18 cellular contexts compared by ENCODE assay signal in genomic region chr5:192970-193831, GRCh38. TPM values are rescaled to one million over a fixed set of nuclear protein-coding genes. Genes with fewer than 3 reads are reported as not detected.
DNase-seq lines count a peak whose midpoint lies in the region; ATAC-seq and TF ChIP-seq lines count a peak whose summit lies in the region.
"Had no signal": no experiment of that assay in that cellular context is flagged by ENCODE, and none has a peak within 500 bp of the region (broad histone marks: within the 10 kb centered on the region; RNA-seq: fewer than 3 reads in every experiment).

No MANE protein-coding gene starts in this region.

- H3K4me1 Mint-ChIP-seq in stimulated activated naive CD8-positive, alpha-beta T cell treated with anti-CD3 and anti-CD28 coated beads, Interleukin-15, amount 100 ng/mL, for 72 hours, result peaks cover 27% of the 10 kb centered on the region

- no peaks in the 10 kb centered on the region for H3K9me3 ChIP-seq in left ventricle myocardium inferior (replicated peaks)
- no peaks in the 10 kb centered on the region for H3K9me3 ChIP-seq in ovary
- H3K9me3 ChIP-seq in aorta (ENCODE audit: control insufficient read depth, low read length), result no peaks in the 10 kb centered on the region

- peak; percentile 19 for ATAC-seq in stimulated activated naive CD8-positive, alpha-beta T cell treated with anti-CD3 and anti-CD28 coated beads, Interleukin-15, amount 100 ng/mL, for 72 hours
- ATAC-seq in stimulated activated naive CD8-positive, alpha-beta T cell treated with anti-CD3 and anti-CD28 coated beads, Interleukin-15, Interleukin-2, amounts not matched to agents 100 U/mL and 50 U/mL, for 24 hours, result no peak
- no peak for ATAC-seq in aorta (ENCODE audit: low FRiP score)
- ATAC-seq: CD8-positive, alpha-beta T cell; K562; PC-3 had no signal

- H3K27me3 ChIP-seq in left ventricle myocardium inferior (ENCODE audit: low read depth) (peaks cover 8% of the 10 kb centered on the region), ovary (no peaks in the 10 kb centered on the region), aorta (ENCODE audit: control insufficient read depth in 1 of 2, insufficient read depth in 2 of 2, low read length in 1 of 2) (no peaks in the 10 kb centered on the region)

- H3K27ac ChIP-seq in left ventricle myocardium inferior (replicated peaks), result peak overlapping the region; percentile 95
- no peak overlapping the region for H3K27ac ChIP-seq in ovary
- no peak overlapping the region for H3K27ac ChIP-seq in aorta (ENCODE audit: low read depth in 1 of 2, low read length in 2 of 2)

- H3K27ac Mint-ChIP-seq in stimulated activated naive CD8-positive, alpha-beta T cell treated with anti-CD3 and anti-CD28 coated beads, Interleukin-15, amount 100 ng/mL, for 72 hours, result no peak overlapping the region
- H3K27ac Mint-ChIP-seq: B cell; CD8-positive, alpha-beta T cell had no signal

- H3K27me3 Mint-ChIP-seq in stimulated activated naive CD8-positive, alpha-beta T cell treated with anti-CD3 and anti-CD28 coated beads, Interleukin-15, amount 100 ng/mL, for 72 hours, result peaks cover 7% of the 10 kb centered on the region

- H3K4me3 Mint-ChIP-seq in stimulated activated naive CD8-positive, alpha-beta T cell treated with anti-CD3 and anti-CD28 coated beads, Interleukin-15, amount 100 ng/mL, for 72 hours, result no peak overlapping the region
- H3K4me3 Mint-ChIP-seq: B cell had no signal

- H3K9me3 Mint-ChIP-seq in stimulated activated naive CD8-positive, alpha-beta T cell treated with anti-CD3 and anti-CD28 coated beads, Interleukin-15, amount 100 ng/mL, for 72 hours, result no peaks in the 10 kb centered on the region
- H3K9me3 Mint-ChIP-seq: CD8-positive, alpha-beta T cell had no signal

- TF ChIP-seq CTCF in left ventricle myocardium inferior (IDR thresholded peaks at IDR 0.05; ENCODE audit: borderline replicate concordance), result no peak
- no peak for TF ChIP-seq CTCF in ovary (IDR thresholded peaks at IDR 0.05)

- no peak for TF ChIP-seq POLR2A in ovary (IDR thresholded peaks at IDR 0.05)

- H3K4me1 ChIP-seq in left ventricle myocardium inferior (peaks cover 59% of the 10 kb centered on the region), ovary (ENCODE audit: insufficient read depth) (peaks cover 6% of the 10 kb centered on the region), aorta (ENCODE audit: control insufficient read depth in 1 of 2, insufficient read depth in 2 of 2, low read length in 2 of 2) (no peaks in the 10 kb centered on the region)

- no peak for TF ChIP-seq EP300 in ovary (IDR thresholded peaks at IDR 0.05)

- intact Hi-C loops in left ventricle myocardium inferior (cut with micrococcal nuclease) (no loop called here), ovary (cut with DNase I) (no loop called here), aorta (cut with DNase I) (no loop called here)

- DNase-seq in stimulated activated naive CD8-positive, alpha-beta T cell treated with anti-CD3 and anti-CD28 coated beads, Interleukin-15, amount 100 ng/mL, for 72 hours, result no peak
- DNase-seq in stimulated activated naive CD8-positive, alpha-beta T cell treated with anti-CD3 and anti-CD28 coated beads, Interleukin-15, Interleukin-2, amounts not matched to agents 100 U/mL and 50 U/mL, for 24 hours, result no peak
- DNase-seq in left ventricle myocardium inferior (no peak), ovary (peak in 3 of 5 donors; percentile 21 to 40 (median 28)), aorta (peak; percentile 40 to 69), iPS-NIHi11 (ENCODE audit: low spot score) (no peak), iPS-NIHi7 (ENCODE audit: extremely low spot score) (no peak)
- DNase-seq in stimulated activated CD4-positive, alpha-beta T cell treated with anti-CD3 and anti-CD28 coated beads, Interleukin-4, amount 100 ng/mL, for 4 hours, result no peak
- DNase-seq: DMS79 treated with DMSO at 0.1 percent for 48 hours, GDM1, NCI-H1092 treated with DMSO at 0.1 percent for 48 hours, NCI-H1694, NCI-H69, PC-3 had no signal

- peak overlapping the region; percentile 69 for H3K4me3 ChIP-seq in left ventricle myocardium inferior
- H3K4me3 ChIP-seq in ovary, result no peak overlapping the region
- H3K4me3 ChIP-seq in aorta (ENCODE audit: low read length in 2 of 2), result no peak overlapping the region
- H3K4me3 ChIP-seq: K562 had no signal

- WGBS in ovary, 3 donors, result 86 to 89% (median 87%) methylated on average over 14 to 17 of the region's 17 CpGs
- 91 to 93% methylated on average over 15 to 17 of the region's 17 CpGs for WGBS in aorta, 2 donors

- H3K36me3 ChIP-seq in left ventricle myocardium inferior, result no peaks in the 10 kb centered on the region
- no peaks in the 10 kb centered on the region for H3K36me3 ChIP-seq in ovary
- H3K36me3 ChIP-seq in aorta (ENCODE audit: control insufficient read depth in 1 of 2, insufficient read depth in 2 of 2, low read length in 1 of 2), result no peaks in the 10 kb centered on the region

RNA-seq across cellular contexts. Expression of gene LRRC14B, which starts 1.9 kb away (rescaled TPM):
- total RNA-seq in left ventricle myocardium inferior, result 93.4 TPM
- total RNA-seq in ovary, result under 1 TPM in 2 of 7 donors, not detected in 5; 0.38 to 0.92 TPM
- polyA plus RNA-seq in ovary, result under 1 TPM in 1 of 2 donors, not detected in 1; 0.04 TPM
- not detected for total RNA-seq in aorta
- not detected for polyA plus RNA-seq in aorta
- total RNA-seq: B cell; CD8-positive, alpha-beta T cell; K562; M059J; PC-3 had no signal
- polyA plus RNA-seq: K562 had no signal

RNA-seq across cellular contexts. Expression of gene CCDC127, which starts 24.8 kb away (rescaled TPM):
- total RNA-seq in left ventricle myocardium inferior (7.9 TPM), ovary (1 to 10 TPM; 2.5 to 9.9 (median 6.0) TPM), aorta (1 to 10 TPM; 5.6 to 6.7 TPM)
- polyA plus RNA-seq in ovary (1 to 10 TPM; 4.7 to 6.8 TPM), aorta (1 to 10 TPM; 2.1 to 2.9 TPM)

RNA-seq across cellular contexts. Expression of gene SDHA, which starts 24.9 kb away (rescaled TPM):
- total RNA-seq in left ventricle myocardium inferior (757 TPM), ovary (100 to 1,000 TPM in 4 of 7 donors, 10 to 100 TPM in 3; 69.6 to 169 (median 103) TPM), aorta (10 to 100 TPM; 73.5 to 89.4 TPM)
- polyA plus RNA-seq in ovary (100 to 1,000 TPM in 1 of 2 donors, 10 to 100 TPM in 1; 94.7 to 112 TPM), aorta (10 to 100 TPM; 61.9 to 76.3 TPM)

Comparison
In these comparisons a context has a peak if more than half of its experiments do, and no peak if none do; other contexts are left out.
1. DNase-seq: peak in ovary (3 of 5) and aorta (2 of 2); none in stimulated activated naive CD8-positive, alpha-beta T cell treated with anti-CD3 and anti-CD28 coated beads, Interleukin-15, amount 100 ng/mL, for 72 hours (0 of 2), stimulated activated naive CD8-positive, alpha-beta T cell treated with anti-CD3 and anti-CD28 coated beads, Interleukin-15, Interleukin-2, amounts not matched to agents 100 U/mL and 50 U/mL, for 24 hours (single experiment), left ventricle myocardium inferior (single experiment), iPS-NIHi11 (single experiment), stimulated activated CD4-positive, alpha-beta T cell treated with anti-CD3 and anti-CD28 coated beads, Interleukin-4, amount 100 ng/mL, for 4 hours (0 of 2) and iPS-NIHi7 (single experiment).
2. RNA of gene LRRC14B, which starts 1.9 kb away (total RNA-seq): 93.4 TPM in left ventricle myocardium inferior (single experiment); 0.38 to 0.92 TPM in ovary and not detected in aorta; every median in the first group is over 10 times any median in the second.